7 cellular contexts compared by ENCODE assay signal in the genomic region with DNA sequence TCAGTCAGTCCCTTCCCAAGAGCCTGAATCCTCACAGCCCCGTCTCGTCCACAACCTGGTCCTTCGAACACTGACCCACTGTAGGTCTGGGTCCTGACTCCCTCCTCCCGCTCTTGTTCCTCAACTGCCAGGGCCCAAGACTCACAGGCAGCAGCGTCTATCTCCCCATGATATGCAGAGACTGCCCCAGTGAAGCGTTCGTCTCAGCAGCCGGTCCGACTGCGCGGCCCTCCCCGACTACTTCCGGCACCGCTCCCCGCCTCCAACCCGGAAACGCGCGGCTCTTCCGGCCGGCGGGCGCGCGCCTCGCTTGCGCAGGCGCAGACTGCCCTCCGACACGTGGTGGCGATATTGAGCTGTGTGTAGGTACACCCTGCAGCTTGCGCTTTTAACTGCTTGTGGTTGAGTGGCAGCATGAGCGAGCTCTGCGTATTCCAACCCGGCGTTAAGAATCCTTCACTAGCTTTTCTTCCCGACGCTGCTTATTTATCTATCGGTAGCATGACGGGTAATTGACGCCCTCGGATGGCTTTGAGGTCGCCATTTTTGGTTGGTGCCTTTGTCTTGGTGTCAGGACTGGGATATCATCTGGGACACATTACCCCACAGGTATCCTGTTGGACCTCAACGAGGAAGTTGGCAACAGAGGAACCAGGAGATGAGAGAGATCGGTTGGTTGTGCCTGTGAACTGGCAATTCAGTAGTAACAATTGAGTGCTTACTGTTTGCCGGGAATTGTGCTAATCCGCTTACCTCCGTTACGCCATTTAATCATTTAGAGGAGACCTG. TPM values are rescaled to one million over a fixed set of nuclear protein-coding genes. Genes with fewer than 3 reads are reported as not detected.
DNase-seq lines count a peak whose midpoint lies in the region; ATAC-seq and TF ChIP-seq lines count a peak whose summit lies in the region.

A gene with protein sequence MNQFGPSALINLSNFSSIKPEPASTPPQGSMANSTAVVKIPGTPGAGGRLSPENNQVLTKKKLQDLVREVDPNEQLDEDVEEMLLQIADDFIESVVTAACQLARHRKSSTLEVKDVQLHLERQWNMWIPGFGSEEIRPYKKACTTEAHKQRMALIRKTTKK (minus strand): TSS at position 221 of the 789 bp plus-strand sequence. CDS start 20,986 bp downstream, outside the sequence.

- H3K27me3 ChIP-seq in ascending aorta: no peaks in the 10 kb centered on the region

- peaks cover 3 to 25% of the 10 kb centered on the region in 2 donors for H3K4me1 ChIP-seq in ascending aorta

- peak; percentile 51 for DNase-seq in NCI-H187 treated with DMSO at 0.1 percent for 48 hours (lab: John Stamatoyannopoulos, UW)
- peak; percentile 67 to 95 for DNase-seq in ascending aorta (ENCODE audit: low spot score in 2 of 2)
- DNase-seq in hepatic stellate cell (ENCODE audit: low spot score): peak; percentile 89
- peak; percentile 99 for DNase-seq in retina

- H3K36me3 ChIP-seq in ascending aorta: no peaks in the 10 kb centered on the region

- intact Hi-C loops in T-helper 2 cell treated with Interferon-gamma antibody and Interleukin-4, amounts not matched to agents 100 ng/mL and 5 ng/mL, for 36 hours (cut with micrococcal nuclease): loop anchor here (1.0 to 5.0 kb wide), 6 partner anchors 25 to 396 kb away; a partner anchor contains a TSS
- intact Hi-C loops in ascending aorta (cut with DNase I): loop anchor here (1.0 to 10.0 kb wide), 9 partner anchors 25 to 538 kb away; a partner anchor contains a TSS

- H3K27ac ChIP-seq in ascending aorta: peak within 1 kb of the TSS; percentile 92

- TF ChIP-seq CTCF in ascending aorta (IDR thresholded peaks at IDR 0.05): peak; percentile 1 to 50 (median 32)

- peak within 1 kb of the TSS; percentile 67 to 76 for H3K4me3 ChIP-seq in ascending aorta

- no peaks in the 10 kb centered on the region for H3K9me3 ChIP-seq in ascending aorta

- ATAC-seq in GM18499 (IDR thresholded peaks at IDR 0.05; ENCODE audit: insufficient read depth, unreplicated experiment) (peak; percentile 47), HG02943 (IDR thresholded peaks at IDR 0.05; ENCODE audit: low read depth, unreplicated experiment) (peak; percentile 75)

RNA-seq across cellular contexts. Expression of the gene that starts here (rescaled TPM):
- total RNA-seq in T-helper 2 cell treated with Interferon-gamma antibody and Interleukin-4, amounts not matched to agents 100 ng/mL and 5 ng/mL, for 36 hours: 35.1 and 35.2 TPM in 2 replicates
- total RNA-seq in ascending aorta: 32.2 TPM

Comparison
In these comparisons a context has a peak if more than half of its experiments do, and no peak if none do; other contexts are left out.
1. Peak in every context shown above with its lines: DNase-seq, ATAC-seq, H3K4me3 ChIP-seq and H3K27ac ChIP-seq.